In genomic region chr2:151730242-151730975, GRCh38 we compare ENCODE assay signal across 9 cellular contexts. TPM values are rescaled to one million over a fixed set of nuclear protein-coding genes. Genes with fewer than 3 reads are reported as not detected.
A peak's percentile ranks its signal among the peaks of the same experiment; 100 is the strongest.
DNase-seq lines count a peak whose midpoint lies in the region; ATAC-seq and TF ChIP-seq lines count a peak whose summit lies in the region.
"Had no signal": no experiment of that assay in that cellular context is flagged by ENCODE, and none has a peak within 500 bp of the region (broad histone marks: within the 10 kb centered on the region; RNA-seq: fewer than 3 reads in every experiment).

No MANE protein-coding gene starts in this region.

- H3K36me3 ChIP-seq in smooth muscle cell (ENCODE audit: low read depth), result no peaks in the 10 kb centered on the region
- H3K36me3 ChIP-seq in neuronal stem cell (replicated peaks in 1 of 2; ENCODE audit: control insufficient read depth in 2 of 2, insufficient read depth in 2 of 2, low read length in 2 of 2), result no peaks in the 10 kb centered on the region

- no peak overlapping the region for H3K9ac ChIP-seq in smooth muscle cell (ENCODE audit: low read depth)
- no peak overlapping the region for H3K9ac ChIP-seq in neuronal stem cell (ENCODE audit: low read depth, low read length, poor library complexity)

- H3K23ac ChIP-seq in neuronal stem cell (ENCODE audit: low read depth, low read length, poor library complexity), result no peak overlapping the region

- H3K27me3 ChIP-seq in smooth muscle cell (ENCODE audit: low read depth) (no peaks in the 10 kb centered on the region), neuronal stem cell (ENCODE audit: control insufficient read depth in 3 of 3, insufficient read depth in 3 of 3, low read depth in 1 of 3, low read length in 3 of 3) (no peaks in the 10 kb centered on the region)

- H3K14ac ChIP-seq in neuronal stem cell (ENCODE audit: low read length), result no peak overlapping the region

- H3K27ac ChIP-seq in smooth muscle cell (ENCODE audit: low read depth), result peak overlapping the region; percentile 38
- no peak overlapping the region for H3K27ac ChIP-seq in neuronal stem cell (replicated peaks; ENCODE audit: low read length)

- WGBS in smooth muscle cell (ENCODE audit: low lambda C conversion rate), result 45% methylated on average over 5 of the region's 5 CpGs
- WGBS in neuronal stem cell (ENCODE audit: extremely low coverage in 2 of 2, insufficient read length in 2 of 2, insufficient replicate concordance in 1 of 2), 2 donors, result no CpG with 5 or more reads among the region's 5 CpGs

- H2BK12ac ChIP-seq in neuronal stem cell (ENCODE audit: low read length), result no peak overlapping the region

- no peak overlapping the region for H3K4me3 ChIP-seq in astrocyte of the spinal cord (ENCODE audit: low read depth, low read length)
- H3K4me3 ChIP-seq in smooth muscle cell, result no peak overlapping the region
- no peak overlapping the region for H3K4me3 ChIP-seq in neuronal stem cell (ENCODE audit: low read length in 2 of 2)

- in situ Hi-C loops in astrocyte of the spinal cord (cut with HindIII; ENCODE audit: low sequenced_read_pairs), result no loop called here

- no peaks in the 10 kb centered on the region for H3K4me1 ChIP-seq in smooth muscle cell (ENCODE audit: low read depth)
- peaks cover 2% of the 10 kb centered on the region in 2 donors for H3K4me1 ChIP-seq in neuronal stem cell (ENCODE audit: control insufficient read depth in 2 of 2, insufficient read depth in 1 of 2, low read depth in 1 of 2, low read length in 2 of 2)

- no peak overlapping the region for H2BK5ac ChIP-seq in neuronal stem cell (ENCODE audit: low read length)

- H4K20me1 ChIP-seq in smooth muscle cell (ENCODE audit: low read depth), result no peaks in the 10 kb centered on the region

- no peak for TF ChIP-seq CTCF in astrocyte of the spinal cord (IDR thresholded peaks at IDR 0.05; ENCODE audit: low read depth, low read length)
- TF ChIP-seq CTCF in smooth muscle cell (IDR thresholded peaks at IDR 0.05; ENCODE audit: borderline replicate concordance, insufficient read depth, poor library complexity, severe bottlenecking), result no peak

- H2AFZ ChIP-seq in smooth muscle cell (ENCODE audit: low read depth) (no peak overlapping the region), neuronal stem cell (ENCODE audit: low read length) (no peak overlapping the region)

- no peak overlapping the region for H3K4me2 ChIP-seq in smooth muscle cell
- no peak overlapping the region for H3K4me2 ChIP-seq in neuronal stem cell (ENCODE audit: insufficient read depth, low read length, poor library complexity, severe bottlenecking)

- no peak overlapping the region for H2AK5ac ChIP-seq in neuronal stem cell (ENCODE audit: low read depth, low read length)

- H3K79me2 ChIP-seq in smooth muscle cell (ENCODE audit: low read depth), result no peaks in the 10 kb centered on the region

- no peak overlapping the region for H2BK15ac ChIP-seq in neuronal stem cell (ENCODE audit: low read length)

- DNase-seq in astrocyte of the spinal cord (ENCODE audit: low read depth, low spot score), result peak; percentile 73
- DNase-seq in smooth muscle cell (lab: John Stamatoyannopoulos, UW; ENCODE audit: unreplicated experiment), result no peak
- DNase-seq in NCI-H1436 (lab: John Stamatoyannopoulos, UW), result no peak
- DNase-seq in HT-29 (ENCODE audit: low spot score), result no peak
- DNase-seq in neuronal stem cell (ENCODE audit: low spot score), result no peak
- DNase-seq: NCI-H82, small intestine had no signal

- ATAC-seq in GM19351 (IDR thresholded peaks at IDR 0.05; ENCODE audit: unreplicated experiment), result peak; percentile 80
- peak; percentile 53 for ATAC-seq in HG02981 (IDR thresholded peaks at IDR 0.05; ENCODE audit: unreplicated experiment)

- H4K91ac ChIP-seq in neuronal stem cell (ENCODE audit: low read depth, low read length, poor library complexity), result no peak overlapping the region

- no peak overlapping the region for H4K8ac ChIP-seq in neuronal stem cell (ENCODE audit: low read depth, low read length)

- no peak overlapping the region for H3K4ac ChIP-seq in neuronal stem cell (ENCODE audit: low read length)

- H3K9me3 ChIP-seq in smooth muscle cell (replicated peaks; ENCODE audit: low read depth) (no peaks in the 10 kb centered on the region), neuronal stem cell (replicated peaks in 1 of 2; ENCODE audit: control insufficient read depth in 2 of 2, insufficient read depth in 1 of 2, low read depth in 1 of 2, low read length in 2 of 2) (no peaks in the 10 kb centered on the region)

- no peak overlapping the region for H2BK120ac ChIP-seq in neuronal stem cell (ENCODE audit: low read depth, low read length)

- no peaks in the 10 kb centered on the region for H3F3A ChIP-seq in smooth muscle cell (ENCODE audit: low read depth)

- no peaks in the 10 kb centered on the region for H3K79me1 ChIP-seq in neuronal stem cell (ENCODE audit: low read depth, low read length)

- no peak overlapping the region for H3K18ac ChIP-seq in neuronal stem cell (ENCODE audit: low read length)

RNA-seq across cellular contexts. Expression of gene NEB, which starts 3.9 kb away (rescaled TPM):
- total RNA-seq in smooth muscle cell, result 1.3 and 4.3 TPM in 2 replicates
- 0.18 and 0.32 TPM in 2 replicates for polyA plus RNA-seq in smooth muscle cell
- total RNA-seq in HT-29 (2014; rRNA removed; shearing (Covaris generic)), result 1.0 and 1.2 TPM in 2 replicates
- polyA plus RNA-seq in neuronal stem cell (2013, experiment 1 of 2), result 0.03 TPM
- 0.15 TPM for polyA plus RNA-seq in neuronal stem cell (2013, experiment 2 of 2)
